ENCODE assay signal across 28 cellular contexts in the genomic region with DNA sequence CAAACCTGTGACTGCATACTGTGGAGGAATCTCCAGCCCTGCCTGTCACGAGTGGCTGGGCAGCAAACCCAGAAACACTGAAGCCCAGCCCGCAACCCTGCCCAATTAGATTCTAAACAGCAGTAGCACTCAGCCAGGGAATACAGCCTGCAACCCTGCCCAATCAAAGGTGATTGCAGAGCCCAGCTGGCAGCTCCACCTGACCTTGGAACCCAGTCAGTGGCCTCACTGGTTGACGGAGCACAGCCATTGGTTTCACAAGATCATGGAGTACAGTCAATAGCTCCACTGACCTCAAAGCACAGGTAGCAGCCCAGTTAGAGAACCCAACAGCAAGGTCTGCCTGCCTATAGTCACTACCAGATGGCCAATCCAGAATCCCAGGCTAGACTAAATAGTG. TPM values are rescaled to one million over a fixed set of nuclear protein-coding genes. Genes with fewer than 3 reads are reported as not detected.
"Had no signal": no experiment of that assay in that cellular context is flagged by ENCODE, and none has a peak within 500 bp of the region (broad histone marks: within the 10 kb centered on the region; RNA-seq: fewer than 3 reads in every experiment).

No MANE protein-coding gene starts in this region.

- H3K9ac ChIP-seq: SK-N-SH had no signal

- H3K36me3 ChIP-seq: adrenal gland had no signal

- DNase-seq: activated CD4-positive, alpha-beta memory T cell treated with anti-CD3 and anti-CD28 coated beads for 36 hours; activated CD4-positive, alpha-beta T cell treated with anti-CD3 and anti-CD28 coated beads for 36 hours; activated CD4-positive, alpha-beta T cell treated with anti-CD3 and anti-CD28 coated beads, Interleukin-2, amount 50 U/mL, for 1 hour; activated CD8-positive, alpha-beta memory T cell treated with anti-CD3 and anti-CD28 coated beads, Interleukin-2, amount 50 U/mL, for 4 hours; activated gamma-delta T cell treated with Interleukin-2 at 50 U/mL for 16 hours; activated naive CD4-positive, alpha-beta T cell treated with anti-CD3 and anti-CD28 coated beads for 36 hours; activated T-cell treated with anti-CD3 and anti-CD28 coated beads for 4 hours; activated T-cell treated with anti-CD3 and anti-CD28 coated beads, Interleukin-2, amount 50 U/mL, for 4 hours; adrenal gland; anterior cingulate cortex; brain microvascular endothelial cell; NCI-H1092 treated with DMSO at 0.1 percent for 48 hours; NCI-H1417; NCI-H1930; NCI-H2081 treated with DMSO at 0.1 percent for 48 hours; NCI-H226; NCI-H446 treated with DMSO at 0.1 percent for 48 hours; NCI-H748 treated with DMSO at 0.1 percent for 48 hours; NK-92 treated with Interleukin-12 subunit alpha and Interleukin-12 subunit beta, amount 100 ng/mL, for 24 hours; PC-3; RPMI8226; SHP77 treated with DMSO at 0.1 percent for 48 hours; SK-N-SH had no signal

- ATAC-seq: activated CD4-positive, alpha-beta T cell treated with anti-CD3 and anti-CD28 coated beads for 36 hours; activated CD4-positive, CD25-positive, alpha-beta regulatory T cell treated with anti-CD3 and anti-CD28 coated beads, Interleukin-2, amount 50 U/mL, for 24 hours; activated naive CD4-positive, alpha-beta T cell treated with anti-CD3 and anti-CD28 coated beads, Interleukin-2, amount 50 U/mL, for 72 hours; activated T-cell treated with anti-CD3 and anti-CD28 coated beads, Interleukin-2, amount 50 U/mL, for 4 hours; K562; PC-3 had no signal

- H3K27ac ChIP-seq: adrenal gland, brain microvascular endothelial cell, Peyer's patch, SJSA1 had no signal

- FAIRE-seq: K562 had no signal

- H3K27me3 ChIP-seq: adrenal gland, brain microvascular endothelial cell, Peyer's patch, SJSA1 had no signal

- H3K9me3 ChIP-seq: Peyer's patch had no signal

- H3K4me3 ChIP-seq: adrenal gland, K562, Peyer's patch, SJSA1 had no signal

- H3K4me1 ChIP-seq: adrenal gland, Peyer's patch, SJSA1 had no signal

RNA-seq across cellular contexts. Expression of a gene that starts 35.2 kb away (rescaled TPM):
- total RNA-seq: activated naive CD4-positive, alpha-beta T cell treated with anti-CD3 and anti-CD28 coated beads for 36 hours had no signal
